Comparison of ENCODE assay signal across 23 cellular contexts in the genomic region with DNA sequence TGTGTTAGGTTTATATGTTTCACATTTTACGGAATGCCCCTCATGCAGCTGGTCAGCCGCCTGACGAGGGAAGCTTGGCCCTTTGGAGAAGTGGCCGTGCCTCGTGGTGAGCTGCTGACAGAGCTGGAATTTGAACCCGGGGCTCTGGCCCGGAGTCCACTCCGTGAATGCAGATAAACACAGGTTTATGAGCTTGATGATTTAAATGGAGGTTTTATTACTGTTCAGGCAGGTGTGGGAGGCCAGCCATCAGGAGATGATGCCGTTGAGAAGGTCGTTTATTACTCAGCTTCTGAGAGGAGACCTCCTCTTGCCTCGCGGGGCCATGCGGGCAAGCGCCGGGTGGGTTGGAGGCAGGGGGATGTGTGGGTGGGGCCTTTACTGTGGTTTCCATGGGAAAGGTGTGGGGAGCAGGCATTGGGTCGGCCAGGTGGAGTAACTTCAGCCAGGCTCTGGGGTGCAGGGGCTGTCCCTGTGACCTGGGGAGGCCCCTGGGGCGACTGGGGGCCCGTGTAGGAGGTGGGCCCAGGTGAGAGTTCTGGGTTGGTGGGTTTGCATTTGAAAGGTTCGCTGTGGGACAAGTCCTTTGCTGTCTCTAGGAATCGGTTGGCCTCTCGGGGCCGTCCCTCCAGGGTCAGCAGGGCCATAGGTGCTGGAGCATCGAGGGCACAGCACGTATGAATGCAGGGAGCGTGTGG. TPM values are rescaled to one million over a fixed set of nuclear protein-coding genes. Genes with fewer than 3 reads are reported as not detected.
DNase-seq lines count a peak whose midpoint lies in the region; ATAC-seq and TF ChIP-seq lines count a peak whose summit lies in the region.
"Had no signal": no experiment of that assay in that cellular context is flagged by ENCODE, and none has a peak within 500 bp of the region (broad histone marks: within the 10 kb centered on the region; RNA-seq: fewer than 3 reads in every experiment).

No MANE protein-coding gene starts in this region.

- WGBS in GM23248 (ENCODE audit: low coverage in 1 of 2, low lambda C conversion rate in 2 of 2, missing lambda C conversion rate in 2 of 2), 2 experiments: 47 to 50% methylated on average over 22 to 25 of the region's 25 CpGs

- no peak overlapping the region for H3K4me3 Mint-ChIP-seq in activated CD8-positive, alpha-beta T cell treated with anti-CD3 and anti-CD28 coated beads for 36 hours
- H3K4me3 Mint-ChIP-seq in activated CD8-positive, alpha-beta T cell treated with anti-CD3 and anti-CD28 coated beads, Interleukin-2, amount 10 ng/mL, durations not matched to agents 7 days and 5 days: no peak overlapping the region
- peak overlapping the region; percentile 72 for H3K4me3 Mint-ChIP-seq in glutamatergic neuron (ENCODE audit: unreplicated experiment)
- no peak overlapping the region for H3K4me3 Mint-ChIP-seq in stimulated activated memory B cell treated with anti-CD40 and anti-IgM and Interleukin-4, amounts not matched to agents 10 μg/mL and 1 μg/mL and 100 μg/mL, for 72 hours
- H3K4me3 Mint-ChIP-seq: endodermal cell had no signal

- intact Hi-C loops in activated CD8-positive, alpha-beta T cell treated with anti-CD3 and anti-CD28 coated beads for 36 hours (cut with micrococcal nuclease): no loop called here

- H2AFZ ChIP-seq in GM23248: no peak overlapping the region

- H3K9me3 ChIP-seq in GM23248 (ENCODE audit: low read depth): no peaks in the 10 kb centered on the region
- H3K9me3 ChIP-seq: A549, BE2C, uterus had no signal

- DNase-seq in activated CD8-positive, alpha-beta T cell treated with anti-CD3 and anti-CD28 coated beads for 36 hours: peak; percentile 66
- DNase-seq in activated CD8-positive, alpha-beta T cell treated with anti-CD3 and anti-CD28 coated beads, Interleukin-2, amount 10 ng/mL, durations not matched to agents 7 days and 5 days: no peak
- DNase-seq in NCI-H526 (lab: John Stamatoyannopoulos, UW): peak; percentile 54 to 78
- no peak for DNase-seq in glutamatergic neuron
- DNase-seq in GM23248: no peak
- no peak for DNase-seq in C1 segment of cervical spinal cord (lab: John Stamatoyannopoulos, UW)
- DNase-seq: activated CD4-positive, alpha-beta T cell treated with anti-CD3 and anti-CD28 coated beads, Interleukin-2, amount 50 U/mL, for 1 hour; activated naive CD4-positive, alpha-beta T cell treated with anti-CD3 and anti-CD28 coated beads, Interleukin-2, amount 50 U/mL, for 16 hours; BE2C; endodermal cell; left cardiac atrium; midbrain; NCI-H1105; NCI-H2081 treated with DMSO at 0.1 percent for 48 hours; NCI-H524 treated with DMSO at 0.1 percent for 48 hours; SHP77; spleen; substantia nigra; uterus had no signal

- H3K36me3 Mint-ChIP-seq in activated CD8-positive, alpha-beta T cell treated with anti-CD3 and anti-CD28 coated beads for 36 hours (ENCODE audit: low read depth): peaks cover 10% of the 10 kb centered on the region
- H3K36me3 Mint-ChIP-seq in activated CD8-positive, alpha-beta T cell treated with anti-CD3 and anti-CD28 coated beads, Interleukin-2, amount 10 ng/mL, durations not matched to agents 7 days and 5 days (ENCODE audit: low read depth): peaks cover 6% of the 10 kb centered on the region
- H3K36me3 Mint-ChIP-seq in glutamatergic neuron (ENCODE audit: unreplicated experiment): peaks cover 3% of the 10 kb centered on the region
- peaks cover 46% of the 10 kb centered on the region for H3K36me3 Mint-ChIP-seq in stimulated activated memory B cell treated with anti-CD40 and anti-IgM and Interleukin-4, amounts not matched to agents 10 μg/mL and 1 μg/mL and 100 μg/mL, for 72 hours

- H3F3A ChIP-seq in GM23248 (ENCODE audit: insufficient read depth): no peaks in the 10 kb centered on the region

- H3K4me3 ChIP-seq in GM23248: no peak overlapping the region
- H3K4me3 ChIP-seq: A549, spleen, uterus had no signal

- H3K36me3 ChIP-seq in GM23248 (ENCODE audit: low read depth): no peaks in the 10 kb centered on the region
- H3K36me3 ChIP-seq: BE2C, uterus had no signal

- H3K27me3 Mint-ChIP-seq in activated CD8-positive, alpha-beta T cell treated with anti-CD3 and anti-CD28 coated beads for 36 hours: no peaks in the 10 kb centered on the region
- no peaks in the 10 kb centered on the region for H3K27me3 Mint-ChIP-seq in activated CD8-positive, alpha-beta T cell treated with anti-CD3 and anti-CD28 coated beads, Interleukin-2, amount 10 ng/mL, durations not matched to agents 7 days and 5 days (ENCODE audit: low read depth)
- peaks cover 15% of the 10 kb centered on the region for H3K27me3 Mint-ChIP-seq in glutamatergic neuron (ENCODE audit: unreplicated experiment)
- H3K27me3 Mint-ChIP-seq in stimulated activated memory B cell treated with anti-CD40 and anti-IgM and Interleukin-4, amounts not matched to agents 10 μg/mL and 1 μg/mL and 100 μg/mL, for 72 hours: no peaks in the 10 kb centered on the region

- CTCF ChIA-PET in activated CD8-positive, alpha-beta T cell treated with anti-CD3 and anti-CD28 coated beads for 36 hours (lab: Charles Lee): interaction anchor here (1.4 to 1.6 kb wide), 2 partner anchors 28 to 102 kb away, joined by 6 read pairs; no protein-coding TSS in a partner anchor
- CTCF ChIA-PET in activated CD8-positive, alpha-beta T cell treated with anti-CD3 and anti-CD28 coated beads, Interleukin-2, amount 10 ng/mL, durations not matched to agents 7 days and 5 days (lab: Charles Lee): interaction anchor here (1.0 to 1.3 kb wide), 2 partner anchors 27 to 112 kb away, joined by 4 to 5 read pairs; no protein-coding TSS in a partner anchor

- H3K4me1 ChIP-seq in GM23248 (ENCODE audit: insufficient read depth): no peaks in the 10 kb centered on the region
- H3K4me1 ChIP-seq: A549, BE2C, spleen had no signal

- TF ChIP-seq CTCF in activated CD8-positive, alpha-beta T cell treated with anti-CD3 and anti-CD28 coated beads for 36 hours (IDR thresholded peaks at IDR 0.05): no peak
- TF ChIP-seq CTCF in glutamatergic neuron (IDR thresholded peaks at IDR 0.05; ENCODE audit: partially characterized antibody, unreplicated experiment): no peak

- no peaks in the 10 kb centered on the region for H3K9me2 ChIP-seq in GM23248 (ENCODE audit: insufficient read depth)

- in situ Hi-C loops in GM23248 (cut with MboI): no loop called here

- POLR2A ChIA-PET in activated CD8-positive, alpha-beta T cell treated with anti-CD3 and anti-CD28 coated beads for 36 hours (lab: Charles Lee): no interaction called here
- POLR2A ChIA-PET in activated CD8-positive, alpha-beta T cell treated with anti-CD3 and anti-CD28 coated beads, Interleukin-2, amount 10 ng/mL, durations not matched to agents 7 days and 5 days (lab: Charles Lee): no interaction called here

- H3K9ac ChIP-seq in GM23248: no peak overlapping the region

- peak overlapping the region; percentile 25 for H3K27ac Mint-ChIP-seq in activated CD8-positive, alpha-beta T cell treated with anti-CD3 and anti-CD28 coated beads for 36 hours
- no peak overlapping the region for H3K27ac Mint-ChIP-seq in activated CD8-positive, alpha-beta T cell treated with anti-CD3 and anti-CD28 coated beads, Interleukin-2, amount 10 ng/mL, durations not matched to agents 7 days and 5 days
- H3K27ac Mint-ChIP-seq in glutamatergic neuron (ENCODE audit: unreplicated experiment): peak overlapping the region; percentile 52
- H3K27ac Mint-ChIP-seq in stimulated activated memory B cell treated with anti-CD40 and anti-IgM and Interleukin-4, amounts not matched to agents 10 μg/mL and 1 μg/mL and 100 μg/mL, for 72 hours: no peak overlapping the region
- H3K27ac Mint-ChIP-seq: endodermal cell had no signal

- no peak overlapping the region for H3K27ac ChIP-seq in GM23248
- H3K27ac ChIP-seq: A549, spleen, uterus had no signal

- H3K9me3 Mint-ChIP-seq in activated CD8-positive, alpha-beta T cell treated with anti-CD3 and anti-CD28 coated beads for 36 hours: peaks cover 5% of the 10 kb centered on the region
- peaks cover 6% of the 10 kb centered on the region for H3K9me3 Mint-ChIP-seq in activated CD8-positive, alpha-beta T cell treated with anti-CD3 and anti-CD28 coated beads, Interleukin-2, amount 10 ng/mL, durations not matched to agents 7 days and 5 days (ENCODE audit: insufficient read depth)
- peaks cover 4% of the 10 kb centered on the region for H3K9me3 Mint-ChIP-seq in glutamatergic neuron (ENCODE audit: unreplicated experiment)
- H3K9me3 Mint-ChIP-seq in stimulated activated memory B cell treated with anti-CD40 and anti-IgM and Interleukin-4, amounts not matched to agents 10 μg/mL and 1 μg/mL and 100 μg/mL, for 72 hours: no peaks in the 10 kb centered on the region

- H3K79me2 ChIP-seq in GM23248 (ENCODE audit: insufficient read depth): no peaks in the 10 kb centered on the region

- H3K4me2 ChIP-seq in GM23248 (ENCODE audit: unreplicated experiment): no peak overlapping the region
- H3K4me2 ChIP-seq: A549 had no signal

- H3K27me3 ChIP-seq in GM23248 (replicated peaks; ENCODE audit: insufficient read depth): no peaks in the 10 kb centered on the region
- H3K27me3 ChIP-seq: spleen, uterus had no signal

- ATAC-seq in activated CD8-positive, alpha-beta T cell treated with anti-CD3 and anti-CD28 coated beads for 36 hours: peak; percentile 91
- ATAC-seq in activated CD8-positive, alpha-beta T cell treated with anti-CD3 and anti-CD28 coated beads, Interleukin-2, amount 10 ng/mL, durations not matched to agents 7 days and 5 days: no peak
- ATAC-seq in stimulated activated memory B cell treated with anti-CD40 and anti-IgM and Interleukin-4, amounts not matched to agents 10 μg/mL and 1 μg/mL and 100 μg/mL, for 72 hours: peak; percentile 31
- ATAC-seq in HG03175 (IDR thresholded peaks at IDR 0.05; ENCODE audit: unreplicated experiment): no peak
- ATAC-seq: A549, left cardiac atrium had no signal

- no peaks in the 10 kb centered on the region for H4K20me1 ChIP-seq in GM23248 (ENCODE audit: insufficient read depth)

- H3K4me1 Mint-ChIP-seq in activated CD8-positive, alpha-beta T cell treated with anti-CD3 and anti-CD28 coated beads for 36 hours (ENCODE audit: low read depth): peaks cover 9% of the 10 kb centered on the region
- H3K4me1 Mint-ChIP-seq in activated CD8-positive, alpha-beta T cell treated with anti-CD3 and anti-CD28 coated beads, Interleukin-2, amount 10 ng/mL, durations not matched to agents 7 days and 5 days (ENCODE audit: low read depth): no peaks in the 10 kb centered on the region
- peaks cover 30% of the 10 kb centered on the region for H3K4me1 Mint-ChIP-seq in glutamatergic neuron (ENCODE audit: low read depth, unreplicated experiment)
- H3K4me1 Mint-ChIP-seq in stimulated activated memory B cell treated with anti-CD40 and anti-IgM and Interleukin-4, amounts not matched to agents 10 μg/mL and 1 μg/mL and 100 μg/mL, for 72 hours: peaks cover 12% of the 10 kb centered on the region

RNA-seq across cellular contexts. Expression of a gene that starts 22.0 kb away (rescaled TPM):
- total RNA-seq in activated CD8-positive, alpha-beta T cell treated with anti-CD3 and anti-CD28 coated beads for 36 hours: 10 to 100 TPM; 15.4 to 15.7 TPM
- total RNA-seq in activated CD8-positive, alpha-beta T cell treated with anti-CD3 and anti-CD28 coated beads, Interleukin-2, amount 10 ng/mL, durations not matched to agents 7 days and 5 days: 10 to 100 TPM; 11.4 to 12.9 TPM
- 120 TPM for total RNA-seq in glutamatergic neuron (ENCODE audit: unreplicated experiment)
- total RNA-seq in GM23248 (2014; rRNA removed; shearing (Covaris generic)): 0.63 and 1.4 TPM in 2 replicates
- polyA plus RNA-seq in GM23248 (2016; fragmentation: Nextera tagmentation; extraction: Ambion mirVana): 2.8 and 3.4 TPM in 2 replicates

RNA-seq across cellular contexts. Expression of a gene that starts 53.1 kb away (rescaled TPM):
- total RNA-seq in activated CD8-positive, alpha-beta T cell treated with anti-CD3 and anti-CD28 coated beads for 36 hours: not detected
- not detected for total RNA-seq in activated CD8-positive, alpha-beta T cell treated with anti-CD3 and anti-CD28 coated beads, Interleukin-2, amount 10 ng/mL, durations not matched to agents 7 days and 5 days
- total RNA-seq in glutamatergic neuron (ENCODE audit: unreplicated experiment): 2.5 TPM
- total RNA-seq in GM23248 (2014; rRNA removed; shearing (Covaris generic)): not detected in 2 replicates
- not detected in 2 replicates for polyA plus RNA-seq in GM23248 (2016; fragmentation: Nextera tagmentation; extraction: Ambion mirVana)
- total RNA-seq: endodermal cell; T-helper 1 cell treated with Interleukin-12 subunit alpha and Interleukin-12 subunit beta and Interleukin-4 antibody, amounts not matched to agents 30 ng/mL and 1 ng/mL, for 36 hours had no signal

Comparison
In these comparisons a context has a peak if more than half of its experiments do, and no peak if none do; other contexts are left out.
1. ATAC-seq: peak in activated CD8-positive, alpha-beta T cell treated with anti-CD3 and anti-CD28 coated beads for 36 hours (single experiment) and stimulated activated memory B cell treated with anti-CD40 and anti-IgM and Interleukin-4, amounts not matched to agents 10 μg/mL and 1 μg/mL and 100 μg/mL, for 72 hours (single experiment); none in activated CD8-positive, alpha-beta T cell treated with anti-CD3 and anti-CD28 coated beads, Interleukin-2, amount 10 ng/mL, durations not matched to agents 7 days and 5 days (single experiment) and HG03175 (single experiment).
2. DNase-seq: peak in activated CD8-positive, alpha-beta T cell treated with anti-CD3 and anti-CD28 coated beads for 36 hours (single experiment) and NCI-H526 (2 of 2); none in activated CD8-positive, alpha-beta T cell treated with anti-CD3 and anti-CD28 coated beads, Interleukin-2, amount 10 ng/mL, durations not matched to agents 7 days and 5 days (single experiment), glutamatergic neuron (single experiment), GM23248 (single experiment) and C1 segment of cervical spinal cord (0 of 14).
3. H3K27ac Mint-ChIP-seq: peak in activated CD8-positive, alpha-beta T cell treated with anti-CD3 and anti-CD28 coated beads for 36 hours (single experiment) and glutamatergic neuron (single experiment); none in activated CD8-positive, alpha-beta T cell treated with anti-CD3 and anti-CD28 coated beads, Interleukin-2, amount 10 ng/mL, durations not matched to agents 7 days and 5 days (single experiment) and stimulated activated memory B cell treated with anti-CD40 and anti-IgM and Interleukin-4, amounts not matched to agents 10 μg/mL and 1 μg/mL and 100 μg/mL, for 72 hours (single experiment).